14 cellular contexts compared by ENCODE assay signal in genomic region chr3:116453676-116454346, GRCh38. TPM values are rescaled to one million over a fixed set of nuclear protein-coding genes. Genes with fewer than 3 reads are reported as not detected.
DNase-seq lines count a peak whose midpoint lies in the region; ATAC-seq and TF ChIP-seq lines count a peak whose summit lies in the region.
"Had no signal": no experiment of that assay in that cellular context is flagged by ENCODE, and none has a peak within 500 bp of the region (broad histone marks: within the 10 kb centered on the region; RNA-seq: fewer than 3 reads in every experiment).

No MANE protein-coding gene starts in this region.

- no peak overlapping the region for H3K27ac ChIP-seq in A673 (ENCODE audit: low read depth, low read length, poor library complexity, severe bottlenecking)
- H3K27ac ChIP-seq: heart left ventricle, transverse colon had no signal

- POLR2A ChIA-PET in A673 (lab: Charles Lee; ENCODE audit: low non-redundant PET), result no interaction called here

- no peak overlapping the region for H3K4me3 ChIP-seq in A673 (ENCODE audit: low read depth, low read length, poor library complexity, severe bottlenecking)
- H3K4me3 ChIP-seq: heart left ventricle, transverse colon had no signal

- H3K4me3 Mint-ChIP-seq in glutamatergic neuron (ENCODE audit: unreplicated experiment), result no peak overlapping the region
- H3K4me3 Mint-ChIP-seq: activated B cell treated with CpG ODN at 0.5 μM for 24 hours had no signal

- peaks cover 17% of the 10 kb centered on the region for H3K4me1 Mint-ChIP-seq in glutamatergic neuron (ENCODE audit: low read depth, unreplicated experiment)
- H3K4me1 Mint-ChIP-seq: activated B cell treated with CpG ODN at 0.5 μM for 24 hours had no signal

- in situ Hi-C loops in GM13977 (cut with MboI; ENCODE audit: low pct_unique_long_range_greater_than_20kb, low sequenced_read_pairs, unreplicated experiment), result no loop called here

- no peaks in the 10 kb centered on the region for H3K36me3 ChIP-seq in A673 (ENCODE audit: insufficient read depth, low read length, poor library complexity, severe bottlenecking)
- H3K36me3 ChIP-seq: heart left ventricle, transverse colon had no signal

- CTCF ChIA-PET in A673 (lab: Charles Lee), result interaction anchor here (0.6 to 0.7 kb wide), 2 partner anchors 455 to 490 kb away, joined by 3 to 5 read pairs; no protein-coding TSS in a partner anchor

- H3K4me1 ChIP-seq in A673 (ENCODE audit: insufficient read depth, low read length, poor library complexity, severe bottlenecking), result no peaks in the 10 kb centered on the region
- H3K4me1 ChIP-seq: heart left ventricle, transverse colon had no signal

- H3K9me3 ChIP-seq in A673 (ENCODE audit: low read depth, low read length, poor library complexity, severe bottlenecking), result no peaks in the 10 kb centered on the region
- H3K9me3 ChIP-seq: heart left ventricle, transverse colon had no signal

- no peak overlapping the region for H3K27ac Mint-ChIP-seq in glutamatergic neuron (ENCODE audit: unreplicated experiment)
- H3K27ac Mint-ChIP-seq: activated B cell treated with CpG ODN at 0.5 μM for 24 hours; activated T-helper 2 cell treated with anti-CD3 and anti-CD28 coated beads, Interferon-gamma antibody, Interleukin-2, Interleukin-4, amounts not matched to agents 10 μg/mL and 5 μg/mL and 100 μg/mL, durations not matched to agents 14 hours and 24 hours and 36 hours had no signal

- intact Hi-C loops in A673 (cut with micrococcal nuclease; ENCODE audit: unreplicated experiment), result loop anchor here (5.0 to 10.0 kb wide), 2 partner anchors 312 to 619 kb away; no protein-coding TSS in a partner anchor

- no peaks in the 10 kb centered on the region for H3K27me3 Mint-ChIP-seq in glutamatergic neuron (ENCODE audit: unreplicated experiment)
- H3K27me3 Mint-ChIP-seq: activated B cell treated with CpG ODN at 0.5 μM for 24 hours had no signal

- peak; percentile 37 for DNase-seq in A673 (ENCODE audit: low spot score)
- DNase-seq in ELR (ENCODE audit: low read depth), result peak; percentile 6
- DNase-seq in glutamatergic neuron, result no peak
- DNase-seq in NCI-H1930 (lab: John Stamatoyannopoulos, UW), result no peak
- DNase-seq in GM13977 (ENCODE audit: low spot score), result no peak
- no peak for DNase-seq in kidney tubule cell (ENCODE audit: low spot score)
- DNase-seq: activated B cell treated with CpG ODN at 0.5 μM for 24 hours, cortex of kidney, heart left ventricle, NCI-H1048, transverse colon had no signal

- no peaks in the 10 kb centered on the region for H3K27me3 ChIP-seq in A673 (replicated peaks; ENCODE audit: insufficient read depth, low read depth, low read length, poor library complexity)
- H3K27me3 ChIP-seq: transverse colon had no signal

- peak; percentile 47; the same call in 1 of the 3 replicates for ATAC-seq in SK-N-SH treated with all-trans-retinoic acid at 6 μM for 48 hours
- no peak for ATAC-seq in GM18907 (IDR thresholded peaks at IDR 0.05; ENCODE audit: unreplicated experiment)
- ATAC-seq: heart left ventricle had no signal

- H3K9me3 Mint-ChIP-seq in glutamatergic neuron (ENCODE audit: unreplicated experiment), result peaks cover 2% of the 10 kb centered on the region
- H3K9me3 Mint-ChIP-seq: activated B cell treated with CpG ODN at 0.5 μM for 24 hours had no signal

- BruUV-seq in A673 (replicated peaks; lab: Mats Ljungman, UMichigan), result no TSS peak

- TF ChIP-seq CTCF in A673 (conservative IDR thresholded peaks at IDR 0.05; ENCODE audit: low read depth, low read length), result peak; percentile 61
- TF ChIP-seq CTCF in glutamatergic neuron (IDR thresholded peaks at IDR 0.05; ENCODE audit: partially characterized antibody, unreplicated experiment), result peak; percentile 50
- TF ChIP-seq CTCF in GM13977 (IDR thresholded peaks at IDR 0.05; ENCODE audit: extremely low read depth, insufficient read depth, missing control alignments), result no peak

- H3K36me3 Mint-ChIP-seq in glutamatergic neuron (ENCODE audit: unreplicated experiment), result peaks cover 5% of the 10 kb centered on the region

TF ChIP-seq in SK-N-SH treated with all-trans-retinoic acid at 6 μM for 48 hours, 23 proteins besides CTCF, POLR2A, EP300 and RAD21:
- TF ChIP-seq ZNF565 (CRISPR knock-in tag; conservative IDR thresholded peaks at IDR 0.05; ENCODE audit: low read depth), result no peak

RNA-seq across cellular contexts. Expression of gene LSAMP, which starts 8.5 kb away (rescaled TPM):
- total RNA-seq in A673 (2021) (10.1 and 12.5 TPM in 2 replicates), glutamatergic neuron (ENCODE audit: unreplicated experiment) (67.1 TPM)
- total RNA-seq: activated T-helper 2 cell treated with anti-CD3 and anti-CD28 coated beads, Interferon-gamma antibody, Interleukin-2, Interleukin-4, amounts not matched to agents 10 μg/mL and 5 μg/mL and 100 μg/mL, durations not matched to agents 14 hours and 24 hours and 36 hours had no signal

Comparison
In these comparisons a context has a peak if more than half of its experiments do, and no peak if none do; other contexts are left out.
1. DNase-seq: peak in A673 (single experiment) and ELR (single experiment); none in glutamatergic neuron (single experiment), NCI-H1930 (0 of 2), GM13977 (single experiment) and kidney tubule cell (single experiment).